Comparison of ENCODE assay signal across 8 cellular contexts in genomic region chr16:2339521-2340484, GRCh38. TPM values are rescaled to one million over a fixed set of nuclear protein-coding genes. Genes with fewer than 3 reads are reported as not detected.
DNase-seq lines count a peak whose midpoint lies in the region; ATAC-seq and TF ChIP-seq lines count a peak whose summit lies in the region.

No MANE protein-coding gene starts in this region.

- 0 out of 2 replicates have a peak, but pooled peaks have one; percentile 15 for TF ChIP-seq CTCF in GM12875 (IDR thresholded peaks at IDR 0.05; ENCODE audit: borderline replicate concordance, insufficient read depth, low read depth, low read length)
- peak; percentile 10 to 30; a peak in 2 of 4 replicates for TF ChIP-seq CTCF in GM23338 (conservative IDR thresholded peaks at IDR 0.05; ENCODE audit: low read depth in 2 of 2)

- peaks cover 41% of the 10 kb centered on the region for H3K27me3 Mint-ChIP-seq in GM23338 (ENCODE audit: insufficient read depth, low read depth, poor library complexity)

- H3K4me3 ChIP-seq in GM12875 (ENCODE audit: low read depth, low read length) (peak overlapping the region; percentile 84), GM23338 (peak overlapping the region; percentile 74), MG63 (peak overlapping the region; percentile 57)

- H3K27ac ChIP-seq in GM23338 (ENCODE audit: low read depth), result no peak overlapping the region

- H2AFZ ChIP-seq in GM23338, result peak overlapping the region; percentile 98

- H3K27me3 ChIP-seq in GM23338 (ENCODE audit: insufficient read depth), result peaks cover 57% of the 10 kb centered on the region
- peaks cover 3% of the 10 kb centered on the region; the same call in 1 of the 2 replicates for H3K27me3 ChIP-seq in MG63

- DNase-seq in GM23338 (ENCODE audit: low spot score) (peak; percentile 66), MG63 (peak; percentile 38), dermis microvascular lymphatic vessel endothelial cell (ENCODE audit: low read depth in 2 of 2) (peak; percentile 34 to 50), lung microvascular endothelial cell (ENCODE audit: low read depth in 2 of 2) (peak; percentile 56 to 77), islet precursor cell (no peak)
- DNase-seq in activated CD4-positive, CD25-positive, alpha-beta regulatory T cell treated with anti-CD3 and anti-CD28 coated beads, Interleukin-2, amount 50 U/mL, for 72 hours, result peak; percentile 57
- DNase-seq in stimulated activated CD8-positive, alpha-beta memory T cell treated with anti-CD3 and anti-CD28 coated beads, Interleukin-4, amount 100 ng/mL, for 24 hours (ENCODE audit: low read depth), result peak; percentile 15

- H3K4me2 ChIP-seq in GM23338, result peak overlapping the region; percentile 92

- H3K4me1 ChIP-seq in GM23338 (ENCODE audit: insufficient read depth), result no peaks in the 10 kb centered on the region

- H3K9me3 ChIP-seq in MG63, result no peaks in the 10 kb centered on the region

- no peaks in the 10 kb centered on the region for H3K79me2 ChIP-seq in GM23338 (replicated peaks; ENCODE audit: insufficient read depth)

- no peak overlapping the region for H3K27ac Mint-ChIP-seq in GM23338

- H3K4me3 Mint-ChIP-seq in GM23338, result peak overlapping the region; percentile 74

- H4K20me1 ChIP-seq in GM23338 (replicated peaks; ENCODE audit: insufficient read depth), result no peaks in the 10 kb centered on the region; the same call in 1 of the 2 replicates

- H3K4me1 Mint-ChIP-seq in GM23338, result peaks cover 5% of the 10 kb centered on the region

- H3K36me3 ChIP-seq in GM23338 (ENCODE audit: insufficient read depth) (no peaks in the 10 kb centered on the region), MG63 (no peaks in the 10 kb centered on the region)

- H3K9me2 ChIP-seq in GM23338 (ENCODE audit: insufficient read depth), result no peaks in the 10 kb centered on the region

- peaks cover 7% of the 10 kb centered on the region for H3K36me3 Mint-ChIP-seq in GM23338 (ENCODE audit: low read depth)

- H3K9me3 Mint-ChIP-seq in GM23338, result peaks cover 20% of the 10 kb centered on the region

- H3F3A ChIP-seq in GM23338 (replicated peaks; ENCODE audit: low read depth), result 0 out of 2 replicates have a peak, but pooled peaks cover 3% of the 10 kb centered on the region

- ATAC-seq in GM23338, result peak; percentile 31

TF ChIP-seq in GM23338, 12 proteins besides CTCF, POLR2A, EP300 and RAD21:
- TF ChIP-seq EZH2 (IDR thresholded peaks at IDR 0.05; ENCODE audit: low read depth, unreplicated experiment) (peak; percentile 59), ZNF331 (CRISPR knock-in tag; IDR thresholded peaks at IDR 0.05; ENCODE audit: low read depth) (no peak)

RNA-seq across cellular contexts. Expression of gene ABCA3, which starts 0.7 kb away (rescaled TPM):
- total RNA-seq in GM23338 (2014; rRNA removed; shearing (Covaris generic)), result 3.2 and 4.1 TPM in 2 replicates
- polyA plus RNA-seq in GM23338 (2016; fragmentation: Nextera tagmentation; extraction: Ambion mirVana), result 1.8 and 3.0 TPM in 2 replicates
- 1.1 and 5.1 TPM in 2 replicates for total RNA-seq in MG63 (2014; rRNA removed; shearing (Covaris generic); ENCODE audit: low replicate concordance)
- total RNA-seq in dermis microvascular lymphatic vessel endothelial cell (21.4 and 30.3 TPM in 2 replicates), lung microvascular endothelial cell (20.3 and 30.2 TPM in 2 replicates)
